Comparison of ENCODE assay signal across 15 cellular contexts in genomic region chr11:114149689-114150407, GRCh38.
A peak's percentile ranks its signal among the peaks of the same experiment; 100 is the strongest.
DNase-seq lines count a peak whose midpoint lies in the region; ATAC-seq and TF ChIP-seq lines count a peak whose summit lies in the region.
"Had no signal": no experiment of that assay in that cellular context is flagged by ENCODE, and none has a peak within 500 bp of the region (broad histone marks: within the 10 kb centered on the region; RNA-seq: fewer than 3 reads in every experiment).

No MANE protein-coding gene starts in this region.

- H4K8ac ChIP-seq in mesendoderm (ENCODE audit: low read depth, low read length): no peak overlapping the region

- H3K9me3 ChIP-seq in breast epithelium (no peaks in the 10 kb centered on the region), tibial artery (no peaks in the 10 kb centered on the region)
- H3K9me3 ChIP-seq: body of pancreas, Caco-2 had no signal

- H2AK5ac ChIP-seq in mesendoderm (ENCODE audit: low read length): no peak overlapping the region

- H4K5ac ChIP-seq in mesendoderm (ENCODE audit: low read length): no peak overlapping the region

- TF ChIP-seq POLR2A in breast epithelium (IDR thresholded peaks at IDR 0.05): no peak

- H3K36me3 ChIP-seq in breast epithelium (no peaks in the 10 kb centered on the region), mesendoderm (ENCODE audit: control insufficient read depth, insufficient read depth, low read length) (no peaks in the 10 kb centered on the region), tibial artery (peaks cover 5 to 23% (median 14%) of the 10 kb centered on the region in 3 donors)

- H3K4me2 ChIP-seq in mesendoderm (ENCODE audit: low read length): no peak overlapping the region

- H2BK120ac ChIP-seq in mesendoderm (ENCODE audit: low read depth, low read length): no peak overlapping the region

- no peaks in the 10 kb centered on the region for H3K79me1 ChIP-seq in mesendoderm (ENCODE audit: low read length)

- no peaks in the 10 kb centered on the region for H3K9me3 Mint-ChIP-seq in activated naive CD8-positive, alpha-beta T cell treated with anti-CD3 and anti-CD28 coated beads, Interleukin-2, amount 50 U/mL, for 24 hours
- no peaks in the 10 kb centered on the region for H3K9me3 Mint-ChIP-seq in activated naive CD8-positive, alpha-beta T cell treated with anti-CD3 and anti-CD28 coated beads for 36 hours
- H3K9me3 Mint-ChIP-seq in nephron progenitor cell: no peaks in the 10 kb centered on the region
- H3K9me3 Mint-ChIP-seq: mesothelial cell of epicardium had no signal

- peaks cover 25% of the 10 kb centered on the region for H3K4me1 Mint-ChIP-seq in activated naive CD8-positive, alpha-beta T cell treated with anti-CD3 and anti-CD28 coated beads, Interleukin-2, amount 50 U/mL, for 24 hours
- H3K4me1 Mint-ChIP-seq in activated naive CD8-positive, alpha-beta T cell treated with anti-CD3 and anti-CD28 coated beads for 36 hours: peaks cover 14% of the 10 kb centered on the region
- H3K4me1 Mint-ChIP-seq in nephron progenitor cell: peaks cover 46% of the 10 kb centered on the region

- H3K27me3 ChIP-seq in breast epithelium: no peaks in the 10 kb centered on the region
- H3K27me3 ChIP-seq in mesendoderm (ENCODE audit: insufficient read depth, low read length, poor library complexity): no peaks in the 10 kb centered on the region
- no peaks in the 10 kb centered on the region for H3K27me3 ChIP-seq in tibial artery
- H3K27me3 ChIP-seq: body of pancreas had no signal

- no peak overlapping the region for H3K27ac Mint-ChIP-seq in activated naive CD8-positive, alpha-beta T cell treated with anti-CD3 and anti-CD28 coated beads, Interleukin-2, amount 50 U/mL, for 24 hours
- H3K27ac Mint-ChIP-seq in activated naive CD8-positive, alpha-beta T cell treated with anti-CD3 and anti-CD28 coated beads for 36 hours: no peak overlapping the region
- H3K27ac Mint-ChIP-seq in nephron progenitor cell: no peak overlapping the region
- H3K27ac Mint-ChIP-seq: activated CD4-positive, alpha-beta T cell treated with anti-CD3 and anti-CD28 coated beads for 36 hours; mesothelial cell of epicardium had no signal

- WGBS in mesendoderm (ENCODE audit: extremely low coverage, insufficient coverage, low lambda C conversion rate): no CpG with 5 or more reads among the region's 3 CpGs

- TF ChIP-seq CTCF in breast epithelium (IDR thresholded peaks at IDR 0.05) (no peak), tibial artery (IDR thresholded peaks at IDR 0.05) (no peak), nephron progenitor cell (IDR thresholded peaks at IDR 0.05) (no peak)

- no peaks in the 10 kb centered on the region for H3K36me3 Mint-ChIP-seq in activated naive CD8-positive, alpha-beta T cell treated with anti-CD3 and anti-CD28 coated beads, Interleukin-2, amount 50 U/mL, for 24 hours (ENCODE audit: low read depth)
- no peaks in the 10 kb centered on the region for H3K36me3 Mint-ChIP-seq in activated naive CD8-positive, alpha-beta T cell treated with anti-CD3 and anti-CD28 coated beads for 36 hours
- peaks cover 13% of the 10 kb centered on the region for H3K36me3 Mint-ChIP-seq in nephron progenitor cell (ENCODE audit: low read depth)
- H3K36me3 Mint-ChIP-seq: mesothelial cell of epicardium had no signal

- H2BK5ac ChIP-seq in mesendoderm (ENCODE audit: low read length): no peak overlapping the region

- no peak for DNase-seq in activated naive CD8-positive, alpha-beta T cell treated with anti-CD3 and anti-CD28 coated beads, Interleukin-2, amount 50 U/mL, for 24 hours
- no peak for DNase-seq in activated naive CD8-positive, alpha-beta T cell treated with anti-CD3 and anti-CD28 coated beads for 36 hours
- DNase-seq in breast epithelium (ENCODE audit: low spot score in 2 of 2): no peak
- peak; percentile 62 for DNase-seq in mesendoderm
- DNase-seq in tibial artery: no peak
- DNase-seq in nephron progenitor cell: no peak
- no peak for DNase-seq in mucosa of gallbladder (ENCODE audit: low spot score)
- DNase-seq: 8988T; activated CD4-positive, alpha-beta T cell treated with anti-CD3 and anti-CD28 coated beads for 36 hours; Caco-2; NCI-H226; PC-3 had no signal

- no peaks in the 10 kb centered on the region for H3K27me3 Mint-ChIP-seq in activated naive CD8-positive, alpha-beta T cell treated with anti-CD3 and anti-CD28 coated beads, Interleukin-2, amount 50 U/mL, for 24 hours
- no peaks in the 10 kb centered on the region for H3K27me3 Mint-ChIP-seq in activated naive CD8-positive, alpha-beta T cell treated with anti-CD3 and anti-CD28 coated beads for 36 hours
- peaks cover 3% of the 10 kb centered on the region for H3K27me3 Mint-ChIP-seq in nephron progenitor cell (ENCODE audit: low read depth, poor library complexity)
- H3K27me3 Mint-ChIP-seq: activated CD4-positive, alpha-beta T cell treated with anti-CD3 and anti-CD28 coated beads for 36 hours had no signal

- H2BK15ac ChIP-seq in mesendoderm (replicated peaks; ENCODE audit: low read depth): no peak overlapping the region

- H3K23ac ChIP-seq in mesendoderm (ENCODE audit: low read length): no peak overlapping the region

- no peak overlapping the region for H3K4ac ChIP-seq in mesendoderm (ENCODE audit: low read depth, low read length)

- ATAC-seq in activated naive CD8-positive, alpha-beta T cell treated with anti-CD3 and anti-CD28 coated beads, Interleukin-2, amount 50 U/mL, for 24 hours: peak; percentile 7
- ATAC-seq in HG03196 (IDR thresholded peaks at IDR 0.05; ENCODE audit: unreplicated experiment): no peak
- ATAC-seq: activated CD4-positive, alpha-beta T cell treated with anti-CD3 and anti-CD28 coated beads for 36 hours; body of pancreas; PC-3 had no signal

- no peak overlapping the region for H3K9ac ChIP-seq in mesendoderm (ENCODE audit: low read length)

- no peak overlapping the region for H3K4me3 ChIP-seq in breast epithelium
- no peak overlapping the region for H3K4me3 ChIP-seq in mesendoderm (ENCODE audit: low read length)
- no peak overlapping the region for H3K4me3 ChIP-seq in tibial artery
- H3K4me3 ChIP-seq: body of pancreas had no signal

- H3K4me1 ChIP-seq in breast epithelium (peaks cover 9 to 48% of the 10 kb centered on the region in 2 donors), mesendoderm (ENCODE audit: control insufficient read depth, low read depth, low read length) (no peaks in the 10 kb centered on the region), tibial artery (peaks cover 0 to 100% (median 93%) of the 10 kb centered on the region in 4 donors)

- no peak overlapping the region for H3K4me3 Mint-ChIP-seq in activated naive CD8-positive, alpha-beta T cell treated with anti-CD3 and anti-CD28 coated beads, Interleukin-2, amount 50 U/mL, for 24 hours
- no peak overlapping the region for H3K4me3 Mint-ChIP-seq in activated naive CD8-positive, alpha-beta T cell treated with anti-CD3 and anti-CD28 coated beads for 36 hours
- H3K4me3 Mint-ChIP-seq in nephron progenitor cell: no peak overlapping the region
- H3K4me3 Mint-ChIP-seq: activated CD4-positive, alpha-beta T cell treated with anti-CD3 and anti-CD28 coated beads for 36 hours; mesothelial cell of epicardium had no signal

- H3K27ac ChIP-seq in breast epithelium (peak overlapping the region; percentile 96 to 98), mesendoderm (ENCODE audit: low read depth, low read length) (no peak overlapping the region), tibial artery (peak overlapping the region; percentile 94 to 95)

- H3K18ac ChIP-seq in mesendoderm (ENCODE audit: low read length): no peak overlapping the region

- H3K79me2 ChIP-seq in mesendoderm (ENCODE audit: control insufficient read depth, insufficient read depth, low read length): no peaks in the 10 kb centered on the region

- no peak overlapping the region for H3K56ac ChIP-seq in mesendoderm (ENCODE audit: low read length)

- intact Hi-C loops in breast epithelium (cut with DNase I; ENCODE audit: low total_unique reads) (no loop called here), tibial artery (cut with DNase I; ENCODE audit: low total_unique reads) (no loop called here)
